ENCODE assay signal across 21 cellular contexts in genomic region chr16:1557576-1557975, GRCh38. TPM values are rescaled to one million over a fixed set of nuclear protein-coding genes. Genes with fewer than 3 reads are reported as not detected.
"Had no signal": no experiment of that assay in that cellular context is flagged by ENCODE, and none has a peak within 500 bp of the region (broad histone marks: within the 10 kb centered on the region; RNA-seq: fewer than 3 reads in every experiment).

No MANE protein-coding gene starts in this region.

- ATAC-seq: activated T-cell treated with anti-CD3 and anti-CD28 coated beads, Interleukin-2, amount 50 U/mL, for 4 hours; left cardiac atrium; natural killer cell had no signal

- H3K9me3 Mint-ChIP-seq: activated naive CD8-positive, alpha-beta T cell treated with anti-CD3 and anti-CD28 coated beads for 36 hours; activated T-cell treated with anti-CD3 and anti-CD28 coated beads, Interleukin-2, amount 50 U/mL, for 4 hours; dendritic cell treated with granulocyte-macrophage colony-stimulating factor and Interleukin-4, amounts not matched to agents 40 ng/mL and 50 ng/mL, for 4 days; natural killer cell had no signal

- H3K9me3 ChIP-seq: esophagus muscularis mucosa, SJSA1, tibial nerve, uterus had no signal

- H3K36me3 ChIP-seq: SJSA1, uterus had no signal

- H3K36me3 Mint-ChIP-seq: natural killer cell had no signal

- H3K4me3 ChIP-seq: cardiac muscle cell, esophagus muscularis mucosa, hepatocyte, SJSA1, tibial nerve, uterus had no signal

- H3K4me1 ChIP-seq: SJSA1, tibial nerve, uterus had no signal

- H3K27me3 ChIP-seq: cardiac muscle cell, esophagus muscularis mucosa, hepatocyte, SJSA1, tibial nerve, uterus had no signal

- H3K27ac Mint-ChIP-seq: activated naive CD8-positive, alpha-beta T cell treated with anti-CD3 and anti-CD28 coated beads for 36 hours; dendritic cell treated with granulocyte-macrophage colony-stimulating factor and Interleukin-4, amounts not matched to agents 40 ng/mL and 50 ng/mL, for 4 days; natural killer cell; progenitor cell of endocrine pancreas had no signal

- DNase-seq: activated CD4-positive, alpha-beta T cell treated with anti-CD3 and anti-CD28 coated beads for 4 hours; activated gamma-delta T cell; activated naive CD8-positive, alpha-beta T cell treated with anti-CD3 and anti-CD28 coated beads for 36 hours; activated T-cell treated with anti-CD3 and anti-CD28 coated beads, Interleukin-2, amount 50 U/mL, for 4 hours; effector CD8-positive, alpha-beta T cell; left cardiac atrium; mesenchymal stem cell; natural killer cell; nucleus accumbens; stimulated activated CD8-positive, alpha-beta memory T cell treated with anti-CD3 and anti-CD28 coated beads, Interleukin-4, amount 100 ng/mL, for 48 hours; stimulated activated naive CD4-positive, alpha-beta T cell treated with Interleukin-2 at 50 U/mL for 16 hours; T-helper 2 cell; uterus; WERI-Rb-1 had no signal

- H3K27me3 Mint-ChIP-seq: activated naive CD8-positive, alpha-beta T cell treated with anti-CD3 and anti-CD28 coated beads for 36 hours; dendritic cell treated with granulocyte-macrophage colony-stimulating factor and Interleukin-4, amounts not matched to agents 40 ng/mL and 50 ng/mL, for 4 days; progenitor cell of endocrine pancreas had no signal

- H3K27ac ChIP-seq: cardiac muscle cell, esophagus muscularis mucosa, hepatocyte, SJSA1, tibial nerve, uterus, WERI-Rb-1 had no signal

- H3K4me3 Mint-ChIP-seq: activated naive CD8-positive, alpha-beta T cell treated with anti-CD3 and anti-CD28 coated beads for 36 hours; activated T-cell treated with anti-CD3 and anti-CD28 coated beads, Interleukin-2, amount 50 U/mL, for 4 hours; dendritic cell treated with granulocyte-macrophage colony-stimulating factor and Interleukin-4, amounts not matched to agents 40 ng/mL and 50 ng/mL, for 4 days; natural killer cell had no signal

RNA-seq across cellular contexts. Expression of gene TMEM204, which starts 24.1 kb away (rescaled TPM):
- total RNA-seq: progenitor cell of endocrine pancreas had no signal
